8 cellular contexts compared by ENCODE assay signal in the genomic region with DNA sequence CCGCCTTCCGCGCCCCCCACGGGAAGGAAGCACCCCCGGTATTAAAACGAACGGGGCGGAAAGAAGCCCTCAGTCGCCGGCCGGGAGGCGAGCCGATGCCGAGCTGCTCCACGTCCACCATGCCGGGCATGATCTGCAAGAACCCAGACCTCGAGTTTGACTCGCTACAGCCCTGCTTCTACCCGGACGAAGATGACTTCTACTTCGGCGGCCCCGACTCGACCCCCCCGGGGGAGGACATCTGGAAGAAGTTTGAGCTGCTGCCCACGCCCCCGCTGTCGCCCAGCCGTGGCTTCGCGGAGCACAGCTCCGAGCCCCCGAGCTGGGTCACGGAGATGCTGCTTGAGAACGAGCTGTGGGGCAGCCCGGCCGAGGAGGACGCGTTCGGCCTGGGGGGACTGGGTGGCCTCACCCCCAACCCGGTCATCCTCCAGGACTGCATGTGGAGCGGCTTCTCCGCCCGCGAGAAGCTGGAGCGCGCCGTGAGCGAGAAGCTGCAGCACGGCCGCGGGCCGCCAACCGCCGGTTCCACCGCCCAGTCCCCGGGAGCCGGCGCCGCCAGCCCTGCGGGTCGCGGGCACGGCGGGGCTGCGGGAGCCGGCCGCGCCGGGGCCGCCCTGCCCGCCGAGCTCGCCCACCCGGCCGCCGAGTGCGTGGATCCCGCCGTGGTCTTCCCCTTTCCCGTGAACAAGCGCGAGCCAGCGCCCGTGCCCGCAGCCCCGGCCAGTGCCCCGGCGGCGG. TPM values are rescaled to one million over a fixed set of nuclear protein-coding genes. Genes with fewer than 3 reads are reported as not detected.
DNase-seq lines count a peak whose midpoint lies in the region; ATAC-seq and TF ChIP-seq lines count a peak whose summit lies in the region.

No MANE protein-coding gene starts in this region.

- H3K36me3 ChIP-seq in A673 (ENCODE audit: insufficient read depth, low read length, poor library complexity, severe bottlenecking) (peaks cover 10% of the 10 kb centered on the region), body of pancreas (replicated peaks in 1 of 2; ENCODE audit: insufficient read depth in 1 of 2, low read depth in 2 of 2) (no peaks in the 10 kb centered on the region), testis (ENCODE audit: low read depth, missing control alignments) (no peaks in the 10 kb centered on the region)

- CTCF ChIA-PET in A673 (lab: Charles Lee) (no interaction called here), HEK293T (lab: Yijun Ruan, JAX) (interaction anchor here (0.7 kb wide), 1 partner anchor 1039 kb away, joined by 3 read pairs; no protein-coding TSS in a partner anchor)

- peaks cover 19% of the 10 kb centered on the region for H3K4me1 ChIP-seq in A673 (ENCODE audit: insufficient read depth, low read length, poor library complexity, severe bottlenecking)
- peaks cover 36% of the 10 kb centered on the region for H3K4me1 ChIP-seq in body of pancreas
- peaks cover 40% of the 10 kb centered on the region for H3K4me1 ChIP-seq in testis

- TF ChIP-seq CTCF in A673 (conservative IDR thresholded peaks at IDR 0.05; ENCODE audit: low read depth, low read length) (no peak), body of pancreas (IDR thresholded peaks at IDR 0.05) (no peak), testis (IDR thresholded peaks at IDR 0.05) (no peak)

- H3K27ac ChIP-seq in A673 (ENCODE audit: low read depth, low read length, poor library complexity, severe bottlenecking) (no peak overlapping the region), body of pancreas (no peak overlapping the region), testis (no peak overlapping the region)

- no TSS peak for BruUV-seq in A673 (replicated peaks; lab: Mats Ljungman, UMichigan)

- in situ Hi-C loops in ACHN (cut with HindIII; ENCODE audit: low pct_ligation_motif_present, low pct_unique_long_range_greater_than_20kb, low sequenced_read_pairs): no loop called here

- H3K4me3 ChIP-seq in A673 (ENCODE audit: low read depth, low read length, poor library complexity, severe bottlenecking): peak overlapping the region; percentile 60
- no peak overlapping the region for H3K4me3 ChIP-seq in body of pancreas
- peak overlapping the region; percentile 39 to 62 for H3K4me3 ChIP-seq in testis

- peak; percentile 35 for ATAC-seq in body of pancreas

- POLR2A ChIA-PET in A673 (lab: Charles Lee; ENCODE audit: low non-redundant PET) (interaction anchor here (0.6 kb wide), 1 partner anchor 91 kb away, joined by 4 read pairs; no protein-coding TSS in a partner anchor), HEK293T (lab: Yijun Ruan, JAX) (no interaction called here)

- intact Hi-C loops in A673 (cut with micrococcal nuclease; ENCODE audit: unreplicated experiment) (loop anchor here (5.0 to 10.0 kb wide), 5 partner anchors 283 to 815 kb away; no protein-coding TSS in a partner anchor), body of pancreas (cut with DNase I) (loop anchor here (10.0 kb wide), 1 partner anchor 543 kb away; no protein-coding TSS in a partner anchor), testis (cut with DNase I; ENCODE audit: low total_unique reads) (no loop called here)

- no peak for TF ChIP-seq POLR2A in body of pancreas (IDR thresholded peaks at IDR 0.05)
- TF ChIP-seq POLR2A in testis (IDR thresholded peaks at IDR 0.05): no peak

- H3K9me3 ChIP-seq in A673 (ENCODE audit: low read depth, low read length, poor library complexity, severe bottlenecking): no peaks in the 10 kb centered on the region
- H3K9me3 ChIP-seq in body of pancreas: no peaks in the 10 kb centered on the region
- no peaks in the 10 kb centered on the region for H3K9me3 ChIP-seq in testis

- DNase-seq in A673 (ENCODE audit: low spot score) (peak; percentile 25), HEK293T (ENCODE audit: extremely low spot score) (peak; percentile 37), body of pancreas (peak in 1 of 4 donors; percentile 19), medulla oblongata (ENCODE audit: extremely low spot score) (peak; percentile 23), testis (no peak), ACHN (no peak), NAMALWA (ENCODE audit: low spot score) (no peak), NCI-H2171 treated with DMSO at 0.1 percent for 48 hours (lab: John Stamatoyannopoulos, UW) (no peak)

- H3K27me3 ChIP-seq in A673 (replicated peaks; ENCODE audit: insufficient read depth, low read depth, low read length, poor library complexity) (no peaks in the 10 kb centered on the region), body of pancreas (peaks cover 0 to 23% of the 10 kb centered on the region in 2 donors), testis (no peaks in the 10 kb centered on the region)

- WGBS in body of pancreas, 2 donors: 0 to 2% methylated on average over 14 to 86 of the region's 90 CpGs
- 1% methylated on average over 32 of the region's 90 CpGs; no CpG with 5 or more reads in 1 of the 2 donors for WGBS in testis, 2 donors

TF ChIP-seq in HEK293T, 16 proteins besides CTCF, POLR2A, EP300 and RAD21:
- TF ChIP-seq TARDBP (IDR thresholded peaks at IDR 0.05) (no peak), BHLHE40 (IDR thresholded peaks at IDR 0.05; ENCODE audit: borderline replicate concordance) (no peak), L3MBTL2 (conservative IDR thresholded peaks at IDR 0.05) (no peak), ELF4 (IDR thresholded peaks at IDR 0.05) (no peak), NFRKB (IDR thresholded peaks at IDR 0.05) (no peak), FOXK2 (IDR thresholded peaks at IDR 0.05) (no peak), ARNT (IDR thresholded peaks at IDR 0.05) (no peak), ZNF384 (IDR thresholded peaks at IDR 0.05) (no peak), CTBP1 (IDR thresholded peaks at IDR 0.05; ENCODE audit: borderline replicate concordance) (no peak), SP1 (IDR thresholded peaks at IDR 0.05) (no peak), LEF1 (IDR thresholded peaks at IDR 0.05; ENCODE audit: borderline replicate concordance) (no peak)

RNA-seq across cellular contexts. Expression of a gene that starts 1.8 kb away (rescaled TPM):
- total RNA-seq in A673 (2021) (2.8 and 3.4 TPM in 2 replicates), body of pancreas (not detected), testis (1 to 10 TPM; 6.9 TPM)
- 8.1 TPM for polyA plus RNA-seq in testis (ENCODE audit: insufficient read depth, low read depth, low replicate concordance)

Comparison
In these comparisons a context has a peak if more than half of its experiments do, and no peak if none do; other contexts are left out.
1. DNase-seq: peak in A673 (single experiment), HEK293T (single experiment) and medulla oblongata (single experiment); none in testis (single experiment), ACHN (single experiment), NAMALWA (single experiment) and NCI-H2171 treated with DMSO at 0.1 percent for 48 hours (single experiment).
2. H3K4me3 ChIP-seq: peak in A673 (single experiment) and testis (2 of 2); none in body of pancreas (0 of 2).